ENCODE assay signal across 1 cellular context in genomic region chr6:148824960-148825359, GRCh38.
TF ChIP-seq lines count a peak whose summit lies in the region.

No MANE protein-coding gene starts in this region.

TF ChIP-seq in GM23338, 12 proteins besides CTCF, POLR2A, EP300 and RAD21 (continued from another document):
- TF ChIP-seq ZNF462 (CRISPR knock-in tag; IDR thresholded peaks at IDR 0.05) (no peak), EZH2 (IDR thresholded peaks at IDR 0.05; ENCODE audit: low read depth, unreplicated experiment) (no peak), NANOG (IDR thresholded peaks at IDR 0.05; ENCODE audit: borderline replicate concordance) (no peak), ZNF114 (CRISPR knock-in tag; IDR thresholded peaks at IDR 0.05) (no peak), JUNB (IDR thresholded peaks at IDR 0.05; ENCODE audit: unreplicated experiment) (no peak), ETS1 (IDR thresholded peaks at IDR 0.05) (no peak), CREB1 (CRISPR knock-in tag; IDR thresholded peaks at IDR 0.05; ENCODE audit: low read depth) (no peak), POLR2AphosphoS5 (IDR thresholded peaks at IDR 0.05; ENCODE audit: low read depth) (no peak)
TF ChIP-seq in GM23338: peak in this region for 0.
